In genomic region chr1:25148673-25149300, GRCh38 we compare ENCODE assay signal across 1 cellular context.
TF ChIP-seq lines count a peak whose summit lies in the region.

No MANE protein-coding gene starts in this region.

TF ChIP-seq in GM23338, 12 proteins besides CTCF, POLR2A, EP300 and RAD21 (continued from another document):
- TF ChIP-seq ZNF462 (CRISPR knock-in tag; IDR thresholded peaks at IDR 0.05) (no peak), ETS1 (IDR thresholded peaks at IDR 0.05) (no peak)
